Comparison of ENCODE assay signal across 31 cellular contexts in genomic region chr19:45150180-45150579, GRCh38. TPM values are rescaled to one million over a fixed set of nuclear protein-coding genes. Genes with fewer than 3 reads are reported as not detected.
"Had no signal": no experiment of that assay in that cellular context is flagged by ENCODE, and none has a peak within 500 bp of the region (broad histone marks: within the 10 kb centered on the region; RNA-seq: fewer than 3 reads in every experiment).

No MANE protein-coding gene starts in this region.

- H3K4me3 ChIP-seq: ascending aorta, breast epithelium, esophagus muscularis mucosa, gastrocnemius medialis, heart left ventricle had no signal

- FAIRE-seq: colon had no signal

- ATAC-seq: activated T-cell treated with anti-CD3 and anti-CD28 coated beads, Interleukin-2, amount 50 U/mL, for 72 hours; effector memory CD8-positive, alpha-beta T cell; foreskin keratinocyte; gastrocnemius medialis; heart left ventricle; WTC11 had no signal

- H3K27ac Mint-ChIP-seq: activated CD4-positive, alpha-beta memory T cell treated with anti-CD3 and anti-CD28 coated beads, Interleukin-2, amount 10 ng/mL, durations not matched to agents 7 days and 5 days; activated naive CD4-positive, alpha-beta T cell treated with anti-CD3 and anti-CD28 coated beads, Interleukin-2, amount 10 ng/mL, durations not matched to agents 7 days and 5 days; activated naive CD4-positive, alpha-beta T cell treated with anti-CD3 and anti-CD28 coated beads, Interleukin-2, amount 50 U/mL, for 72 hours; activated naive CD8-positive, alpha-beta T cell treated with anti-CD3 and anti-CD28 coated beads, Interleukin-2, amount 10 ng/mL, durations not matched to agents 7 days and 5 days; activated T-cell treated with anti-CD3 and anti-CD28 coated beads, Interleukin-2, amount 50 U/mL, for 24 hours; activated T-cell treated with anti-CD3 and anti-CD28 coated beads, Interleukin-2, amount 50 U/mL, for 72 hours; WTC11 had no signal

- H3K4me3 Mint-ChIP-seq: activated CD4-positive, alpha-beta memory T cell treated with anti-CD3 and anti-CD28 coated beads, Interleukin-2, amount 10 ng/mL, durations not matched to agents 7 days and 5 days; activated CD4-positive, alpha-beta T cell treated with anti-CD3 and anti-CD28 coated beads, Interleukin-2, amount 10 ng/mL, durations not matched to agents 7 days and 5 days; activated naive CD4-positive, alpha-beta T cell treated with anti-CD3 and anti-CD28 coated beads, Interleukin-2, amount 10 ng/mL, durations not matched to agents 7 days and 5 days; activated naive CD8-positive, alpha-beta T cell treated with anti-CD3 and anti-CD28 coated beads, Interleukin-2, amount 10 ng/mL, durations not matched to agents 7 days and 5 days; activated T-cell treated with anti-CD3 and anti-CD28 coated beads, Interleukin-2, amount 50 U/mL, for 24 hours; activated T-cell treated with anti-CD3 and anti-CD28 coated beads, Interleukin-2, amount 50 U/mL, for 72 hours; brain; WTC11 had no signal

- H3K9me3 ChIP-seq: ascending aorta, breast epithelium, esophagus muscularis mucosa, gastrocnemius medialis, heart left ventricle had no signal

- H3K36me3 ChIP-seq: breast epithelium had no signal

- DNase-seq: activated CD4-positive, alpha-beta memory T cell treated with anti-CD3 and anti-CD28 coated beads, Interleukin-2, amount 10 ng/mL, durations not matched to agents 7 days and 5 days; activated CD4-positive, alpha-beta T cell treated with anti-CD3 and anti-CD28 coated beads for 1 hour; activated CD4-positive, alpha-beta T cell treated with anti-CD3 and anti-CD28 coated beads for 4 hours; activated CD4-positive, alpha-beta T cell treated with anti-CD3 and anti-CD28 coated beads, Interleukin-2, amount 10 ng/mL, durations not matched to agents 7 days and 5 days; activated CD4-positive, alpha-beta T cell treated with anti-CD3 and anti-CD28 coated beads, Interleukin-2, amount 50 U/mL, for 4 hours; activated CD8-positive, alpha-beta memory T cell treated with anti-CD3 and anti-CD28 coated beads, Interleukin-2, amount 50 U/mL, for 48 hours; activated gamma-delta T cell; activated naive CD4-positive, alpha-beta T cell; activated naive CD4-positive, alpha-beta T cell treated with anti-CD3 and anti-CD28 coated beads, Interleukin-2, amount 10 ng/mL, durations not matched to agents 7 days and 5 days; activated naive CD8-positive, alpha-beta T cell treated with anti-CD3 and anti-CD28 coated beads, Interleukin-2, amount 10 ng/mL, durations not matched to agents 7 days and 5 days; activated T-cell treated with anti-CD3 and anti-CD28 coated beads for 4 hours; activated T-cell treated with anti-CD3 and anti-CD28 coated beads, Interleukin-2, amount 50 U/mL, for 24 hours; activated T-cell treated with anti-CD3 and anti-CD28 coated beads, Interleukin-2, amount 50 U/mL, for 72 hours; caudate nucleus; cortex of kidney; dermis blood vessel endothelial cell; effector CD4-positive, alpha-beta T cell; effector memory CD8-positive, alpha-beta T cell; erythroblast; foreskin keratinocyte; gastrocnemius medialis; glutamatergic neuron; T-helper 2 cell had no signal

- H3K9me3 Mint-ChIP-seq: activated CD4-positive, alpha-beta T cell treated with anti-CD3 and anti-CD28 coated beads, Interleukin-2, amount 10 ng/mL, durations not matched to agents 7 days and 5 days; activated naive CD4-positive, alpha-beta T cell treated with anti-CD3 and anti-CD28 coated beads, Interleukin-2, amount 10 ng/mL, durations not matched to agents 7 days and 5 days; activated naive CD8-positive, alpha-beta T cell treated with anti-CD3 and anti-CD28 coated beads, Interleukin-2, amount 10 ng/mL, durations not matched to agents 7 days and 5 days; activated T-cell treated with anti-CD3 and anti-CD28 coated beads, Interleukin-2, amount 50 U/mL, for 72 hours; brain; effector memory CD8-positive, alpha-beta T cell; WTC11 had no signal

- H3K36me3 Mint-ChIP-seq: WTC11 had no signal

- H3K4me1 ChIP-seq: foreskin keratinocyte had no signal

- H3K27ac ChIP-seq: ascending aorta, breast epithelium, esophagus muscularis mucosa, foreskin keratinocyte, gastrocnemius medialis, heart left ventricle had no signal

RNA-seq across cellular contexts. Expression of gene NKPD1, which starts 10.6 kb away (rescaled TPM):
- total RNA-seq: ascending aorta had no signal
